Comparison of ENCODE assay signal across 1 cellular context in the genomic region with DNA sequence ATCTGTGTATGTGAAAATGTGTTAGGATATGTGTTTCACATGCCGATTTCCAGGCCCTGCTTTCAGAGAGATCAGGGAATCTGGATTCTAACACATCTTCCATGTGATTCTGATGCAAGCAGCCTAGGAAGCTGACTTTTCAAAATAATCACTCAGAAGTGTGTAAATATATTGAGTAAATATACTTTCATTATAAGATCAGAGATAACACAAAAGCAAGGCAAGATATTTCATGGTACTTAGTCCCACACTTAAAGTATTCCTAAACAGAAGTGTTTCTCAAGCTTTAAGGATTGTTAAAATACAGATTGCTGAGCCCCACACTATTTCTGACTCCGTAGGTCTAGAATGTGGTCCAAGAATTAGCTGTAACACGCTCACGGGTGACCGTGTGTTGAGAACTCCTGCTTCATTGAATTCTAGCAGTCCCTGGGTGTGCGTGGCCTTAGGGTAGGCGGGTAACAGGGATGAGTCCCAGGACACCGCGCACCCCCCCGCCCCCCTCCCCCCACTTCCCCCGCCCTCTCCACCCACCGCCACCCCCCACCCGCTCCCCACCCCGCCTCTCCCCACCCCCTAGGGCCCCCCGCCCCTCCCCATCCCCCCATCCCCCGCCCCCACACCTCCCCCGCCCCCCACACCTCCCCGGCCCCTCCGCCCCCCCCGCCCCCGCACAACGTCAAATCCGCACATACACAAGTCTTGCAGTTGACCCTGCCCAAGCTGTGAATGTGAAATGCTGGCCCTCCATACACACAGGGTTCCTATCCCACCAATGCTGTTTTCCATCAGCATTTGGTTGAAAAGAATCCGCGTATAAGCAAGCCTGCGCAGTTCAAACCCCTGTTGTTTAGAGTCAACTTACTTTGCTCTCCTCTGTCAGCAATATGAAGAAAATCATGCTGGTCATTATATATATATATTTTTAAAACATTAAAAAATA.
TF ChIP-seq lines count a peak whose summit lies in the region.

No MANE protein-coding gene starts in this region.

TF ChIP-seq in WTC11, 78 proteins besides CTCF, POLR2A, EP300 and RAD21 (continued from another document):
- TF ChIP-seq, protein P1, sequence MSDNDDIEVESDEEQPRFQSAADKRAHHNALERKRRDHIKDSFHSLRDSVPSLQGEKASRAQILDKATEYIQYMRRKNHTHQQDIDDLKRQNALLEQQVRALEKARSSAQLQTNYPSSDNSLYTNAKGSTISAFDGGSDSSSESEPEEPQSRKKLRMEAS (CRISPR knock-in tag; IDR thresholded peaks at IDR 0.05) = no peak
